In the genomic region with DNA sequence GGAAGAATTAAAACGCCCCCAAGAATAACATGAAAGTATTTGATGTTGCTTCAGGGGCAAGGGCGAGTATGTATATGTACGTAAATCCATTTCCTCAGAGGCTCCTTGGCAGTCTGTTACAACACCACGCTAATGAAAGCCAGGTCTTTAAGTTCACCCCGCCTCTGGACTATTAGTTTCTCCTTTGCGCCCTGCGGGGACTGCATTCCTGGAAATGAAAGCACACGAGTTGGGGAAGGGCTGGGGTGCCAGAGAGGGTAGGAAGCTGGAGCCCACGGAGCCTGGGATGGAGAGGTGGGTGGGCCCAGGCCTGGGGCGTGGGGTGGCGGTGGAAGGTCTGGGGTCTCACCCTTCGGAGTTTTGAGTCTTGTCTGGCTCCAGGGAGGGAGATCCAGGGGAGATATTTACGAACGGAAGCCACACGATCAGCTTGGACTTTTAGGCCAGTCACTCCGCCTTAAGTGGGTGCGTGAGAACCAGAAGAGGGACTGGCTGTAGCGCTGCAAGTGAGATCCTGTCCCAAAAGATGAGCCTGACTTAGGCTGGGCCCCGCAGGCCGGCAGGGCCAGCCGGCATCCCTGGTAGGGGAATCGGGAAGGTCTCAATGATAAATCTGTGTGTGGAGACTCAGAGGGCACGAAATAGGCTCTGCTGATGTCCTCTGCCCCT, we compare ENCODE assay signal across 10 cellular contexts. TPM values are rescaled to one million over a fixed set of nuclear protein-coding genes. Genes with fewer than 3 reads are reported as not detected.
DNase-seq lines count a peak whose midpoint lies in the region; ATAC-seq and TF ChIP-seq lines count a peak whose summit lies in the region.
"Had no signal": no experiment of that assay in that cellular context is flagged by ENCODE, and none has a peak within 500 bp of the region (broad histone marks: within the 10 kb centered on the region; RNA-seq: fewer than 3 reads in every experiment).

No MANE protein-coding gene starts in this region.

- H3K9me3 Mint-ChIP-seq in activated CD4-positive, alpha-beta memory T cell treated with anti-CD3 and anti-CD28 coated beads, Interleukin-2, amount 10 ng/mL, durations not matched to agents 7 days and 5 days: no peaks in the 10 kb centered on the region

- H3K27me3 Mint-ChIP-seq in activated CD4-positive, alpha-beta memory T cell treated with anti-CD3 and anti-CD28 coated beads, Interleukin-2, amount 10 ng/mL, durations not matched to agents 7 days and 5 days: peaks cover 5% of the 10 kb centered on the region

- peak overlapping the region; percentile 65 for H3K27ac Mint-ChIP-seq in activated CD4-positive, alpha-beta memory T cell treated with anti-CD3 and anti-CD28 coated beads, Interleukin-2, amount 10 ng/mL, durations not matched to agents 7 days and 5 days

- no peaks in the 10 kb centered on the region for H3K36me3 ChIP-seq in gastrocnemius medialis

- peaks cover 45 to 48% of the 10 kb centered on the region in 2 donors for H3K4me1 ChIP-seq in gastrocnemius medialis

- H3K27me3 ChIP-seq in gastrocnemius medialis: no peaks in the 10 kb centered on the region

- peak overlapping the region; percentile 58 for H3K4me3 Mint-ChIP-seq in activated CD4-positive, alpha-beta memory T cell treated with anti-CD3 and anti-CD28 coated beads, Interleukin-2, amount 10 ng/mL, durations not matched to agents 7 days and 5 days

- H3K4me3 ChIP-seq in gastrocnemius medialis: peak overlapping the region; percentile 87 to 93 (median 90)

- no peaks in the 10 kb centered on the region for H3K9me3 ChIP-seq in gastrocnemius medialis

- peaks cover 22% of the 10 kb centered on the region for H3K4me1 Mint-ChIP-seq in activated CD4-positive, alpha-beta memory T cell treated with anti-CD3 and anti-CD28 coated beads, Interleukin-2, amount 10 ng/mL, durations not matched to agents 7 days and 5 days

- DNase-seq in EL (peak; percentile 70), left ventricle myocardium superior (no peak), gastrocnemius medialis (peak in 1 of 2 donors; percentile 51), inferior parietal cortex (ENCODE audit: extremely low spot score) (no peak), kidney glomerular epithelial cell (lab: John Stamatoyannopoulos, UW) (no peak)
- DNase-seq in activated CD4-positive, alpha-beta memory T cell treated with anti-CD3 and anti-CD28 coated beads, Interleukin-2, amount 10 ng/mL, durations not matched to agents 7 days and 5 days: no peak
- DNase-seq in activated CD4-positive, CD25-positive, alpha-beta regulatory T cell treated with anti-CD3 and anti-CD28 coated beads, Interleukin-2, amount 50 U/mL, for 72 hours: no peak
- DNase-seq: NCI-H2171, retina had no signal

- ATAC-seq in left ventricle myocardium superior: peak; percentile 12
- ATAC-seq in gastrocnemius medialis: peak; percentile 31 to 34
- no peak for ATAC-seq in GM18870 (IDR thresholded peaks at IDR 0.05; ENCODE audit: unreplicated experiment)

- in situ Hi-C loops in gastrocnemius medialis (cut with MboI; ENCODE audit: low sequenced_read_pairs in 4 of 4): no loop called here

- peaks cover 17% of the 10 kb centered on the region for H3K36me3 Mint-ChIP-seq in activated CD4-positive, alpha-beta memory T cell treated with anti-CD3 and anti-CD28 coated beads, Interleukin-2, amount 10 ng/mL, durations not matched to agents 7 days and 5 days (ENCODE audit: low read depth)

- CTCF ChIA-PET in activated CD4-positive, alpha-beta memory T cell treated with anti-CD3 and anti-CD28 coated beads, Interleukin-2, amount 10 ng/mL, durations not matched to agents 7 days and 5 days (lab: Charles Lee): interaction anchor here (0.6 to 3.9 kb wide), 14 partner anchors 10 to 597 kb away, joined by 3 to 61 read pairs (median 9); no protein-coding TSS in a partner anchor

- POLR2A ChIA-PET in activated CD4-positive, alpha-beta memory T cell treated with anti-CD3 and anti-CD28 coated beads, Interleukin-2, amount 10 ng/mL, durations not matched to agents 7 days and 5 days (lab: Charles Lee): interaction anchor here (0.9 to 7.1 kb wide), 7 partner anchors 10 to 859 kb away, joined by 3 to 172 read pairs (median 16); partner anchors contain the start of gene TBC1D5

- peak overlapping the region; percentile 93 to 98 (median 96) for H3K27ac ChIP-seq in gastrocnemius medialis

- intact Hi-C loops in left ventricle myocardium superior (cut with micrococcal nuclease): no loop called here
- intact Hi-C loops in gastrocnemius medialis (cut with DNase I; ENCODE audit: low total_unique reads): loop anchor here (5.0 kb wide), 2 partner anchors 41 to 116 kb away; no protein-coding TSS in a partner anchor

- no peak for TF ChIP-seq CTCF in gastrocnemius medialis (IDR thresholded peaks at IDR 0.05 in 4 of 5, conservative IDR thresholded peaks at IDR 0.05 in 1 of 5)

- TF ChIP-seq POLR2A in gastrocnemius medialis (IDR thresholded peaks at IDR 0.05): no peak

RNA-seq across cellular contexts. Expression of gene PLCL2, which starts 1.6 kb away (rescaled TPM):
- 10 to 100 TPM; 38.9 to 39.8 TPM for total RNA-seq in activated CD4-positive, alpha-beta memory T cell treated with anti-CD3 and anti-CD28 coated beads, Interleukin-2, amount 10 ng/mL, durations not matched to agents 7 days and 5 days
- total RNA-seq in left ventricle myocardium superior (76.9 TPM), gastrocnemius medialis (10 to 100 TPM; 23.9 to 37.2 (median 32.7) TPM)
